Comparison of ENCODE assay signal across 6 cellular contexts in the genomic region with DNA sequence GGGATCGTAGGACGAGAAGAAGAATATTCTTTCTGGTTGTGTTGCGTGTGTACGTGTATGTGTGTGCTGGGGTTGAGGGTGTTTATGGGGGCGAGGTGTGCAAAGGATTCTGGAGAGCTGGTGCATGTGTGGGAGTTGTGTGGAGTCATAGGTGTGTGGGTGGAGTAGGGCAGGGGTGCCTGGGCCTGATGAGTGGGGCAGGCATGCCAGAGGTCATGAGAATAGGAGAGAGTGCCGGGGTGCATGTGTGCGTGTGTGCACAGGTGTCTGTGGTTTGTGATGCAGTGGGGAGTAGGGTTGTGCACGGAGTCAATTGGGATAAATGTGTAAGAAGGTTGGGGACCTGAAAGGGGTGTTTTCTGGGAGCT. TPM values are rescaled to one million over a fixed set of nuclear protein-coding genes. Genes with fewer than 3 reads are reported as not detected.
A peak's percentile ranks its signal among the peaks of the same experiment; 100 is the strongest.
DNase-seq lines count a peak whose midpoint lies in the region; ATAC-seq and TF ChIP-seq lines count a peak whose summit lies in the region.

No MANE protein-coding gene starts in this region.

- H4K20me1 ChIP-seq in hepatocyte (ENCODE audit: insufficient read depth, poor library complexity, severe bottlenecking): peaks cover 4% of the 10 kb centered on the region

- peaks cover 21% of the 10 kb centered on the region for H3K79me2 ChIP-seq in hepatocyte

- peak overlapping the region; percentile 95 for H3K4me2 ChIP-seq in hepatocyte

- WGBS in hepatocyte (ENCODE audit: low lambda C conversion rate, missing lambda C conversion rate): 65% methylated on average over 8 of the region's 8 CpGs

- no peak for ATAC-seq in thoracic aorta (ENCODE audit: insufficient number of reproducible peaks, low FRiP score, low read depth)

- peaks cover 14% of the 10 kb centered on the region for H3K4me1 ChIP-seq in hepatocyte (ENCODE audit: insufficient read depth)
- peaks cover 19 to 22% of the 10 kb centered on the region in 2 donors for H3K4me1 ChIP-seq in thoracic aorta (ENCODE audit: control insufficient read depth in 1 of 2, low read depth in 2 of 2)

- peak overlapping the region; percentile 80 for H3K4me3 ChIP-seq in hepatocyte
- peak overlapping the region; percentile 88 for H3K4me3 ChIP-seq in thoracic aorta

- H3K27me3 ChIP-seq in hepatocyte (no peaks in the 10 kb centered on the region), thoracic aorta (replicated peaks; ENCODE audit: insufficient read depth) (no peaks in the 10 kb centered on the region)

- H2AFZ ChIP-seq in hepatocyte: peak overlapping the region; percentile 92

- H3K27ac ChIP-seq in hepatocyte: peak overlapping the region; percentile 74
- peak overlapping the region; percentile 75 to 77 for H3K27ac ChIP-seq in thoracic aorta

- H3K9me3 ChIP-seq in hepatocyte (ENCODE audit: low read depth): no peaks in the 10 kb centered on the region
- no peaks in the 10 kb centered on the region for H3K9me3 ChIP-seq in thoracic aorta

- peak; percentile 60 for DNase-seq in activated CD8-positive, alpha-beta memory T cell treated with anti-CD3 and anti-CD28 coated beads for 24 hours
- DNase-seq in activated CD8-positive, alpha-beta memory T cell treated with anti-CD3 and anti-CD28 coated beads, Interleukin-2, amount 50 U/mL, for 48 hours: no peak
- no peak for DNase-seq in hepatocyte (ENCODE audit: low spot score)
- no peak for DNase-seq in thoracic aorta (ENCODE audit: low spot score)
- DNase-seq in midbrain (lab: John Stamatoyannopoulos, UW): no peak
- DNase-seq in NCI-H526 treated with DMSO at 0.1 percent for 48 hours (lab: John Stamatoyannopoulos, UW): no peak

- H3K9me2 ChIP-seq in hepatocyte (replicated peaks; ENCODE audit: insufficient read depth): no peaks in the 10 kb centered on the region

- TF ChIP-seq CTCF in hepatocyte (IDR thresholded peaks at IDR 0.05; ENCODE audit: poor library complexity) (no peak), thoracic aorta (IDR thresholded peaks at IDR 0.05) (no peak)

- H3K36me3 ChIP-seq in hepatocyte (replicated peaks; ENCODE audit: insufficient read depth, low read depth): no peaks in the 10 kb centered on the region
- H3K36me3 ChIP-seq in thoracic aorta: no peaks in the 10 kb centered on the region

RNA-seq across cellular contexts. Expression of gene TMEM91, which starts 0.6 kb away (rescaled TPM):
- total RNA-seq in hepatocyte (23.6 and 27.5 TPM in 2 replicates), thoracic aorta (10 to 100 TPM; 20.0 to 44.0 TPM)
- 51.8 and 55.7 TPM in 2 replicates for polyA plus RNA-seq in hepatocyte

RNA-seq across cellular contexts. Expression of gene B9D2, which starts 13.0 kb away (rescaled TPM):
- 5.3 and 6.0 TPM in 2 replicates for total RNA-seq in hepatocyte
- 9.6 and 13.2 TPM in 2 replicates for polyA plus RNA-seq in hepatocyte
- 1 to 10 TPM; 1.2 to 4.0 TPM for total RNA-seq in thoracic aorta

RNA-seq across cellular contexts. Expression of gene EXOSC5, which starts 20.2 kb away (rescaled TPM):
- total RNA-seq in hepatocyte (7.4 and 13.7 TPM in 2 replicates), thoracic aorta (10 to 100 TPM in 1 of 2 donors, 1 to 10 TPM in 1; 7.1 to 16.9 TPM)
- polyA plus RNA-seq in hepatocyte: 21.2 and 22.4 TPM in 2 replicates

RNA-seq across cellular contexts. Expression of gene BCKDHA, which starts 20.6 kb away (rescaled TPM):
- total RNA-seq in hepatocyte (28.1 and 30.3 TPM in 2 replicates), thoracic aorta (10 to 100 TPM; 18.5 to 35.9 TPM)
- polyA plus RNA-seq in hepatocyte: 30.3 and 39.6 TPM in 2 replicates

RNA-seq across cellular contexts. Expression of gene TGFB1, which starts 23.3 kb away (rescaled TPM):
- total RNA-seq in hepatocyte (15.7 and 17.1 TPM in 2 replicates), thoracic aorta (10 to 100 TPM; 55.1 to 69.6 TPM)
- 122 and 152 TPM in 2 replicates for polyA plus RNA-seq in hepatocyte
